Comparison of ENCODE assay signal across 27 cellular contexts in the genomic region with DNA sequence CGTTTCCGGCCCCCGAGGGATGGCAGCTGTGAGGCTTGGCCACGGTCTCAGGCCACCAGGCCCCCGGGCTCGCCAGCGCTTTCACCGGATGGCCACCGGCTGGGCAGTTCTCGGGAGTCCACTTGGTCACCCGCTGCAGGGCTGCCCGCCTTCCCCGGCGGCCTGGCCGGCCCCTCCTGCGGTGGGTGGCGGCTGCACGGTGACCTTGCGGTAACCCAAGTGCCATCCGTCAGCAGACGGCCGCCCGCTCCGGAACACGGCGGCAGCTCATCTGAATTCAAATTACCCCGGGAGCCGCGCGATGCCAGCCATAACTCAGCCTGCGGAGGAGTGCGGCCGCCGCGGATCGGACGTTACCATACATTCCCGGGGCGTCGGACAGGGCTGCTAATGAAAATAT.
"Had no signal": no experiment of that assay in that cellular context is flagged by ENCODE, and none has a peak within 500 bp of the region (broad histone marks: within the 10 kb centered on the region; RNA-seq: fewer than 3 reads in every experiment).

No MANE protein-coding gene starts in this region.

- ATAC-seq: effector memory CD8-positive, alpha-beta T cell; left colon; left ventricle myocardium superior; natural killer cell; pancreas; right lobe of liver; stimulated activated effector memory CD8-positive, alpha-beta T cell treated with anti-CD3 and anti-CD28 coated beads, Interleukin-12 subunit alpha, Interleukin-12 subunit beta, amount 100 ng/mL, for 72 hours had no signal

- H3K27me3 ChIP-seq: esophagus squamous epithelium, heart right ventricle, pancreas, right lobe of liver, stomach, thyroid gland, vagina had no signal

- H3K36me3 ChIP-seq: esophagus squamous epithelium, heart right ventricle, lower lobe of right lung, neutrophil, pancreas, right lobe of liver, stomach, thyroid gland, vagina had no signal

- H3K4me1 ChIP-seq: esophagus squamous epithelium, heart right ventricle, lower lobe of right lung, pancreas, right lobe of liver, stomach, thyroid gland, vagina had no signal

- H3K4me1 Mint-ChIP-seq: natural killer cell; stimulated activated effector memory CD8-positive, alpha-beta T cell treated with anti-CD3 and anti-CD28 coated beads, Interleukin-12 subunit alpha, Interleukin-12 subunit beta, amount 100 ng/mL, for 72 hours had no signal

- H3K27me3 Mint-ChIP-seq: effector memory CD8-positive, alpha-beta T cell had no signal

- DNase-seq: dermis blood vessel endothelial cell; effector memory CD8-positive, alpha-beta T cell; erythroblast; esophagus squamous epithelium; foreskin melanocyte; glutamatergic neuron; heart right ventricle; hippocampal formation; left colon; left ventricle myocardium superior; lower lobe of right lung; natural killer cell; retina; right lobe of liver; small intestine; stimulated activated CD4-positive, alpha-beta T cell treated with anti-CD3 and anti-CD28 coated beads, Interleukin-12 subunit alpha, Interleukin-12 subunit beta, amount 100 ng/mL, for 4 hours; stimulated activated CD4-positive, alpha-beta T cell treated with anti-CD3 and anti-CD28 coated beads, Interleukin-1b, Interleukin-23, amount 100 ng/mL, for 48 hours; stimulated activated CD4-positive, alpha-beta T cell treated with anti-CD3 and anti-CD28 coated beads, Interleukin-4, amount 100 ng/mL, for 1 hour; stimulated activated naive CD4-positive, alpha-beta T cell treated with Interleukin-2 at 50 U/mL for 16 hours; stomach; thyroid gland; trophoblast cell had no signal

- H3K4me3 ChIP-seq: coronary artery, esophagus squamous epithelium, heart right ventricle, lower lobe of right lung, pancreas, right lobe of liver, stomach, thyroid gland, vagina had no signal

- H3K36me3 Mint-ChIP-seq: natural killer cell; stimulated activated effector memory CD8-positive, alpha-beta T cell treated with anti-CD3 and anti-CD28 coated beads, Interleukin-12 subunit alpha, Interleukin-12 subunit beta, amount 100 ng/mL, for 72 hours had no signal

- H3K9me3 ChIP-seq: esophagus squamous epithelium, heart right ventricle, lower lobe of right lung, neutrophil, pancreas, right lobe of liver, stomach, thyroid gland, vagina had no signal

- H3K27ac Mint-ChIP-seq: natural killer cell; stimulated activated effector memory CD8-positive, alpha-beta T cell treated with anti-CD3 and anti-CD28 coated beads, Interleukin-12 subunit alpha, Interleukin-12 subunit beta, amount 100 ng/mL, for 72 hours had no signal

- H3K27ac ChIP-seq: coronary artery, esophagus squamous epithelium, heart right ventricle, lower lobe of right lung, neutrophil, pancreas, right lobe of liver, stomach, thyroid gland, vagina had no signal

- H3K9me3 Mint-ChIP-seq: effector memory CD8-positive, alpha-beta T cell; natural killer cell; stimulated activated effector memory CD8-positive, alpha-beta T cell treated with anti-CD3 and anti-CD28 coated beads, Interleukin-12 subunit alpha, Interleukin-12 subunit beta, amount 100 ng/mL, for 72 hours had no signal

- H3K4me3 Mint-ChIP-seq: effector memory CD8-positive, alpha-beta T cell; natural killer cell; stimulated activated effector memory CD8-positive, alpha-beta T cell treated with anti-CD3 and anti-CD28 coated beads, Interleukin-12 subunit alpha, Interleukin-12 subunit beta, amount 100 ng/mL, for 72 hours had no signal
